In genomic region chr9:118643118-118643517, GRCh38 we compare ENCODE assay signal across 1 cellular context.
TF ChIP-seq lines count a peak whose summit lies in the region.

No MANE protein-coding gene starts in this region.

TF ChIP-seq in GM23338, 12 proteins besides CTCF, POLR2A, EP300 and RAD21 (continued from another document):
- TF ChIP-seq ZNF462 (CRISPR knock-in tag; IDR thresholded peaks at IDR 0.05) (peak; percentile 58), REST (IDR thresholded peaks at IDR 0.05; ENCODE audit: unreplicated experiment) (no peak)
